ENCODE assay signal across 11 cellular contexts in the genomic region with DNA sequence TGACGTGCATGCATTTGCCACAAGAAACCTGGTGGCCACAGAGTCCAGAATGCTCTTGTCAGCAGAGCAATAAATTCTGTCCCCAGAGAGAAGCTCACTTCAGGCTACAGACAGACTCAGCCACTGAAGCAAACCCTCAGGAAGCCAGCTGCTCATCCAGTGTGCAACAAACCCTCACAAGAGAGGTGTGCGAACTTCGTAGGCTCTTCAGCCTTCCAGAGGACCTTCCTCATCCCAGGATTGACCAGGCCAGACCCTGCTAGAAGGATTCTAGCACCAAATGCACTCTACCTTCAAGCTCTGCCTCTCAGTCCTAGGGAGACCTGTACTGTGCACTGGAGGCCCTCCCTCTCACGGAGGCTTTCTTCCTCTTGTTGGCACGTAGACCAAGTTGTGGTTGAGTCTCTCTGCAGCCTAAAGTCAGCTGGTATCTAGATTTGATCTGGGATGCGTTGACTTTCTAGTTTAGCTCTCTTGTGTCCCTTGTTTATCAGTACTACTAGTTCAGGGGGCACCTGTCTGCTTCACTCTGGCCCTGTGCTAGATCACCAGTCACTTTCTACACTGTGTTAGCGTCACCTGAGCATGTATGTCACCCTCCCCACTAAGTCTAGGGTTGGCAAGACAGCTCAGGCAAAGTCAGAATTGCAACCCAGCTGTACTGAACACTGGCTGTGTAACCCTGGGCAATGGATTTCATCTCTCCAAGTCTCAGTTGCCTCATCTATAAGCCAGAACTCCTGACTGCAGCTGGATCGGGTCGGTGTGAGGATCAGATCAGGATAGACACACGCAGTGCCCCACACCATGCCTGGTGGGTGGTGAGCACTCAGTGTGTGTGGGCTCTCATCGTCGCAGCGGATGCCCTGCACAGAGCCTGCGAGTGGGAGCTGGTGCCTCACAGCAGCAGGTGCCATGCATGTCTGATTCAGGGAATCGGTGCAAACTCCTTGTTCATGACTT. TPM values are rescaled to one million over a fixed set of nuclear protein-coding genes. Genes with fewer than 3 reads are reported as not detected.
A peak's percentile ranks its signal among the peaks of the same experiment; 100 is the strongest.
DNase-seq lines count a peak whose midpoint lies in the region; ATAC-seq, FAIRE-seq and TF ChIP-seq lines count a peak whose summit lies in the region.
"Had no signal": no experiment of that assay in that cellular context is flagged by ENCODE, and none has a peak within 500 bp of the region (broad histone marks: within the 10 kb centered on the region; RNA-seq: fewer than 3 reads in every experiment).

No MANE protein-coding gene starts in this region.

- peak overlapping the region; percentile 76 to 77 for H3K4me3 Mint-ChIP-seq in stimulated activated naive CD8-positive, alpha-beta T cell treated with anti-CD3 and anti-CD28 coated beads, Interleukin-15, amount 100 ng/mL, for 72 hours
- no peak overlapping the region for H3K4me3 Mint-ChIP-seq in glutamatergic neuron (ENCODE audit: unreplicated experiment)

- no peak for TF ChIP-seq POLR2A in GM12878 (IDR thresholded peaks at IDR 0.05; ENCODE audit: low read depth, low read length)

- peak overlapping the region; percentile 85 to 92 for H3K27ac Mint-ChIP-seq in stimulated activated naive CD8-positive, alpha-beta T cell treated with anti-CD3 and anti-CD28 coated beads, Interleukin-15, amount 100 ng/mL, for 72 hours
- H3K27ac Mint-ChIP-seq in glutamatergic neuron (ENCODE audit: unreplicated experiment): no peak overlapping the region

- POLR2A ChIA-PET in GM12878 (lab: Charles Lee): interaction anchor here (1.0 to 2.0 kb wide), 9 partner anchors 14 to 128 kb away, joined by 3 to 8 read pairs (median 4); a partner anchor contains a TSS

- 46% methylated on average over 15 of the region's 15 CpGs for WGBS in GM12878 (ENCODE audit: insufficient coverage, insufficient replicate concordance, low lambda C conversion rate, missing lambda C conversion rate)

- intact Hi-C loops in GM12878 (cut with micrococcal nuclease; ENCODE audit: unreplicated experiment): loop anchor here (1.0 to 2.0 kb wide), 2 partner anchors 36 to 102 kb away; a partner anchor contains a TSS

- H4K20me1 ChIP-seq in GM12878 (ENCODE audit: control insufficient read depth, insufficient read depth): no peaks in the 10 kb centered on the region

- no peaks in the 10 kb centered on the region for H3K27me3 Mint-ChIP-seq in stimulated activated naive CD8-positive, alpha-beta T cell treated with anti-CD3 and anti-CD28 coated beads, Interleukin-15, amount 100 ng/mL, for 72 hours
- peaks cover 2% of the 10 kb centered on the region for H3K27me3 Mint-ChIP-seq in glutamatergic neuron (ENCODE audit: unreplicated experiment)

- peaks cover 85% of the 10 kb centered on the region for H3K4me1 Mint-ChIP-seq in stimulated activated naive CD8-positive, alpha-beta T cell treated with anti-CD3 and anti-CD28 coated beads, Interleukin-15, amount 100 ng/mL, for 72 hours
- peaks cover 13% of the 10 kb centered on the region for H3K4me1 Mint-ChIP-seq in glutamatergic neuron (ENCODE audit: low read depth, unreplicated experiment)

- no peaks in the 10 kb centered on the region for H3K79me2 ChIP-seq in GM12878 (ENCODE audit: control insufficient read depth, insufficient read depth, low read length)

- CTCF ChIA-PET in GM12878 (lab: Yijun Ruan, JAX): interaction anchor here (0.7 to 13.1 kb wide), 26 partner anchors 8 to 220 kb away, joined by 3 to 503 read pairs (median 4); a partner anchor contains a TSS

- H3K36me3 Mint-ChIP-seq in glutamatergic neuron (ENCODE audit: unreplicated experiment): no peaks in the 10 kb centered on the region

- TF ChIP-seq EP300 in GM12878 (IDR thresholded peaks at IDR 0.05; ENCODE audit: borderline replicate concordance in 1 of 2, control insufficient read depth in 1 of 2, low read depth in 2 of 2, low read length in 2 of 2): no peak

- TF ChIP-seq RAD21 in GM12878 (IDR thresholded peaks at IDR 0.05; ENCODE audit: insufficient read depth, low read depth, low read length): no peak

- ATAC-seq in GM12878: peak; percentile 59
- ATAC-seq in stimulated activated naive CD8-positive, alpha-beta T cell treated with anti-CD3 and anti-CD28 coated beads, Interleukin-15, amount 100 ng/mL, for 72 hours: peak; percentile 73
- ATAC-seq: left ventricle myocardium superior had no signal

- H3K36me3 ChIP-seq in GM12878 (ENCODE audit: control insufficient read depth in 2 of 2, insufficient read depth in 2 of 2, low read length in 1 of 2): no peaks in the 10 kb centered on the region; a peak in 1 of 4 replicates

- no peak overlapping the region for H3K27ac ChIP-seq in GM12878 (ENCODE audit: control insufficient read depth, insufficient read depth)

- no peak for FAIRE-seq in GM12878 (lab: Jason Lieb, UNC)

- H3K9me3 Mint-ChIP-seq in stimulated activated naive CD8-positive, alpha-beta T cell treated with anti-CD3 and anti-CD28 coated beads, Interleukin-15, amount 100 ng/mL, for 72 hours: peaks cover under 1 to 4% of the 10 kb centered on the region in 2 donors
- H3K9me3 Mint-ChIP-seq in glutamatergic neuron (ENCODE audit: unreplicated experiment): peaks cover 1% of the 10 kb centered on the region

- peak overlapping the region; percentile 52 for H2AFZ ChIP-seq in GM12878 (ENCODE audit: control insufficient read depth, low read depth, low read length)

- TF ChIP-seq CTCF in GM12878 (IDR thresholded peaks at IDR 0.05 in 2 of 3, conservative IDR thresholded peaks at IDR 0.05 in 1 of 3; ENCODE audit: control insufficient read depth in 2 of 3, extremely low read depth in 1 of 3, insufficient read depth in 1 of 3, low read depth in 3 of 3, low read length in 3 of 3) (no peak), glutamatergic neuron (IDR thresholded peaks at IDR 0.05; ENCODE audit: partially characterized antibody, unreplicated experiment) (no peak)

- no peak overlapping the region for H3K9ac ChIP-seq in GM12878 (ENCODE audit: control insufficient read depth, insufficient read depth, low read length)

- SMC1A ChIA-PET in GM12878 (lab: Charles Lee; ENCODE audit: uncharacterized antibody, unreplicated experiment): interaction anchor here (0.8 to 14.9 kb wide), 31 partner anchors 11 to 220 kb away, joined by 3 to 295 read pairs (median 7); a partner anchor contains a TSS

- peaks cover 26% of the 10 kb centered on the region for H3K4me1 ChIP-seq in GM12878 (ENCODE audit: control insufficient read depth, insufficient read depth, low read length)

- H3K4me2 ChIP-seq in GM12878 (ENCODE audit: control insufficient read depth, insufficient read depth): 0 out of 2 replicates have a peak overlapping the region, but pooled peaks have one; percentile 28

- H3K9me3 ChIP-seq in GM12878 (replicated peaks; ENCODE audit: control insufficient read depth, insufficient read depth, low read length): no peaks in the 10 kb centered on the region

- in situ Hi-C loops in GM12878 (cut with MboI): no loop called here

- peak; percentile 35 to 36 for DNase-seq in activated CD4-positive, alpha-beta T cell treated with anti-CD3 and anti-CD28 coated beads for 4 hours
- DNase-seq in activated CD4-positive, alpha-beta T cell treated with anti-CD3 and anti-CD28 coated beads for 1 hour: no peak
- DNase-seq in OCI-M1 (lab: John Stamatoyannopoulos, UW) (peak; percentile 52), GM12878 (ENCODE audit: low read depth, low spot score) (no peak), SHP77 treated with DMSO at 0.1 percent for 48 hours (lab: John Stamatoyannopoulos, UW) (no peak), glutamatergic neuron (no peak), NCI-H1105 treated with DMSO at 0.1 percent for 48 hours (lab: John Stamatoyannopoulos, UW) (no peak)
- DNase-seq in stimulated activated naive CD8-positive, alpha-beta T cell treated with anti-CD3 and anti-CD28 coated beads, Interleukin-15, amount 100 ng/mL, for 72 hours: no peak
- DNase-seq: left ventricle myocardium superior had no signal

- BruUV-seq in GM12878 (replicated peaks; lab: Mats Ljungman, UMichigan): no TSS peak

- H3K4me3 ChIP-seq in GM12878: no peak overlapping the region

- H3K27me3 ChIP-seq in GM12878 (replicated peaks in 1 of 2; ENCODE audit: control insufficient read depth in 2 of 2, insufficient read depth in 2 of 2, low read length in 1 of 2): no peaks in the 10 kb centered on the region

- RAD21 ChIA-PET in GM12878 (lab: Charles Lee; ENCODE audit: unreplicated experiment): interaction anchor here (0.7 to 10.6 kb wide), 31 partner anchors 9 to 220 kb away, joined by 3 to 393 read pairs (median 5); a partner anchor contains a TSS

RNA-seq across cellular contexts. Expression of a gene that starts 22.1 kb away (rescaled TPM):
- total RNA-seq in GM12878 (2013; cell fraction: nucleolus; rRNA removed): 1.6 TPM in 2 replicates
- 0.23 and 0.65 TPM in 2 replicates for total RNA-seq in GM12878 (2014; rRNA removed)
- total RNA-seq in GM12878 (2014; rRNA removed; fragmentation: Illumina TruSeq; extraction: Trizol): 0.18 and 0.45 TPM in 2 replicates
- 0.46 and 0.66 TPM in 2 replicates for total RNA-seq in GM12878 (2021)
- polyA plus RNA-seq in GM12878 (2011; ENCODE audit: low read depth): 0.18 TPM
- polyA plus RNA-seq in GM12878 (2011; rRNA removed): 0.49 and 0.50 TPM in 2 replicates
- polyA plus RNA-seq in GM12878 (2011; cell fraction: cytosol; rRNA removed): 0.53 and 0.61 TPM in 2 replicates
- polyA plus RNA-seq in GM12878 (2011; cell fraction: nucleus; rRNA removed): 1.8 and 2.9 TPM in 2 replicates
- 0.35 and 0.37 TPM in 2 replicates for polyA plus RNA-seq in GM12878 (2012)
- 0.22 and 0.24 TPM in 2 replicates for polyA plus RNA-seq in GM12878 (2014; fragmentation: Illumina TruSeq; extraction: Trizol)
- polyA plus RNA-seq in GM12878 (2014; fragmentation: Nextera tagmentation; extraction: Ambion mirVana): under 1 TPM in 1 of 2 experiments, not detected in 1; 0.05 TPM
- 0.29 and 0.57 TPM in 2 replicates for polyA plus RNA-seq in GM12878 (2014; rRNA removed)
- polyA plus RNA-seq in GM12878 (2016; fragmentation: Nextera tagmentation; extraction: Ambion mirVana): under 1 TPM in 1 of 2 experiments, not detected in 1; 0.09 TPM
- 0.15 and 0.41 TPM in 2 replicates for polyA minus RNA-seq in GM12878 (2011; rRNA and poly(A)+ RNA removed)
- not detected in 2 replicates for polyA minus RNA-seq in GM12878 (2011; cell fraction: cytosol; rRNA and poly(A)+ RNA removed)
- 0.48 and 0.57 TPM in 2 replicates for polyA minus RNA-seq in GM12878 (2011; cell fraction: nucleus; rRNA and poly(A)+ RNA removed)
- total RNA-seq in glutamatergic neuron (ENCODE audit: unreplicated experiment): 0.32 TPM
- total RNA-seq: dermis microvascular lymphatic vessel endothelial cell, LHCN-M2 had no signal

RNA-seq across cellular contexts. Expression of a gene that starts 34.9 kb away (rescaled TPM):
- total RNA-seq in GM12878 (2013; cell fraction: nucleolus; rRNA removed): 57.8 and 59.8 TPM in 2 replicates
- total RNA-seq in GM12878 (2014; rRNA removed) (12.0 and 12.5 TPM in 2 replicates), GM12878 (2014; rRNA removed; fragmentation: Illumina TruSeq; extraction: Trizol) (6.5 and 8.8 TPM in 2 replicates), GM12878 (2021) (10.8 and 11.8 TPM in 2 replicates), glutamatergic neuron (ENCODE audit: unreplicated experiment) (5.8 TPM)
- 22.6 TPM for polyA plus RNA-seq in GM12878 (2011; ENCODE audit: low read depth)
- polyA plus RNA-seq in GM12878 (2011; rRNA removed) (29.5 and 45.9 TPM in 2 replicates), GM12878 (2014; fragmentation: Illumina TruSeq; extraction: Trizol) (5.9 and 13.7 TPM in 2 replicates), GM12878 (2014; fragmentation: Nextera tagmentation; extraction: Ambion mirVana) (1 to 10 TPM in 1 of 2 experiments, under 1 TPM in 1; 0.77 to 1.4 TPM), GM12878 (2014; rRNA removed) (11.0 and 18.7 TPM in 2 replicates), GM12878 (2016; fragmentation: Nextera tagmentation; extraction: Ambion mirVana) (1 to 10 TPM; 7.4 to 8.5 TPM)
- polyA plus RNA-seq in GM12878 (2011; cell fraction: cytosol; rRNA removed): 38.2 and 61.8 TPM in 2 replicates
- polyA plus RNA-seq in GM12878 (2011; cell fraction: nucleus; rRNA removed): 57.3 and 71.0 TPM in 2 replicates
- 13.8 and 14.8 TPM in 2 replicates for polyA plus RNA-seq in GM12878 (2012)
- polyA minus RNA-seq in GM12878 (2011; rRNA and poly(A)+ RNA removed): 76.7 and 94.2 TPM in 2 replicates
- polyA minus RNA-seq in GM12878 (2011; cell fraction: cytosol; rRNA and poly(A)+ RNA removed): 17.8 and 20.6 TPM in 2 replicates
- 57.1 and 67.5 TPM in 2 replicates for polyA minus RNA-seq in GM12878 (2011; cell fraction: nucleus; rRNA and poly(A)+ RNA removed)
- total RNA-seq: dermis microvascular lymphatic vessel endothelial cell, LHCN-M2 had no signal

Comparison
In these comparisons a context has a peak if more than half of its experiments do, and no peak if none do; other contexts are left out.
1. DNase-seq: peak in activated CD4-positive, alpha-beta T cell treated with anti-CD3 and anti-CD28 coated beads for 4 hours (2 of 2) and OCI-M1 (single experiment); none in activated CD4-positive, alpha-beta T cell treated with anti-CD3 and anti-CD28 coated beads for 1 hour (single experiment), GM12878 (single experiment), stimulated activated naive CD8-positive, alpha-beta T cell treated with anti-CD3 and anti-CD28 coated beads, Interleukin-15, amount 100 ng/mL, for 72 hours (0 of 2), SHP77 treated with DMSO at 0.1 percent for 48 hours (single experiment), glutamatergic neuron (single experiment) and NCI-H1105 treated with DMSO at 0.1 percent for 48 hours (single experiment).